ENCODE assay signal across 25 cellular contexts in genomic region chr4:93407493-93408275, GRCh38.
DNase-seq lines count a peak whose midpoint lies in the region; ATAC-seq, FAIRE-seq and TF ChIP-seq lines count a peak whose summit lies in the region.
"Had no signal": no experiment of that assay in that cellular context is flagged by ENCODE, and none has a peak within 500 bp of the region (broad histone marks: within the 10 kb centered on the region; RNA-seq: fewer than 3 reads in every experiment).

No MANE protein-coding gene starts in this region.

- no peak overlapping the region for H3K56ac ChIP-seq in H9 (ENCODE audit: insufficient read length, low read depth, low read length)
- H3K56ac ChIP-seq in H1 (replicated peaks; ENCODE audit: insufficient read length, low read depth, low read length), result no peak overlapping the region

- H3K4me3 ChIP-seq in NT2/D1 (ENCODE audit: insufficient read length, low read depth), result no peak overlapping the region
- peak overlapping the region in 1 of 4 experiments; percentile 42; a peak in 2 of 8 replicates for H3K4me3 ChIP-seq in H1 (ENCODE audit: extremely low read depth in 1 of 4, insufficient read depth in 2 of 4, low read depth in 3 of 4, low read length in 4 of 4)
- H3K4me3 ChIP-seq in tibial artery, result no peak overlapping the region
- H3K4me3 ChIP-seq: BLaER1 had no signal

- H3K79me2 ChIP-seq in H9 (ENCODE audit: insufficient read depth, low read length) (no peaks in the 10 kb centered on the region), H1 (ENCODE audit: control insufficient read depth in 1 of 2, insufficient read depth in 2 of 2, low read length in 2 of 2) (no peaks in the 10 kb centered on the region)

- FAIRE-seq in H1 (lab: Jason Lieb, UNC), result no peak
- FAIRE-seq: G401.6, GM12891 had no signal

- H3K27me3 ChIP-seq in H9 (ENCODE audit: insufficient read depth, low read length) (0 out of 2 replicates have a peak, but pooled peaks cover 3% of the 10 kb centered on the region), NT2/D1 (ENCODE audit: insufficient read depth, insufficient read length) (no peaks in the 10 kb centered on the region), H1 (replicated peaks in 1 of 4; ENCODE audit: control insufficient read depth in 3 of 4, extremely low read depth in 1 of 4, insufficient read depth in 3 of 4, low read length in 3 of 4) (peaks cover 0 to 4% (median 0%) of the 10 kb centered on the region in 4 experiments; a peak in 1 of 7 replicates), tibial artery (no peaks in the 10 kb centered on the region)
- H3K27me3 ChIP-seq in CD4-positive, alpha-beta T cell (ENCODE audit: control insufficient read depth, insufficient read depth, low read length), result no peaks in the 10 kb centered on the region
- H3K27me3 ChIP-seq: BLaER1 had no signal

- no CpG with 5 or more reads among the region's 8 CpGs for WGBS in H9 (ENCODE audit: extremely low coverage, insufficient read length, low lambda C conversion rate)
- 11 to 50% methylated on average over 1 to 8 of the region's 8 CpGs for WGBS in H1 (ENCODE audit: extremely low coverage in 1 of 2, insufficient coverage in 1 of 2, insufficient read length in 1 of 2, insufficient replicate concordance in 2 of 2, low coverage in 1 of 2, low lambda C conversion rate in 2 of 2, missing lambda C conversion rate in 1 of 2), 2 experiments

- H3K36me3 ChIP-seq in NT2/D1 (ENCODE audit: insufficient read depth, insufficient read length, low read length) (no peaks in the 10 kb centered on the region), H1 (ENCODE audit: control insufficient read depth in 2 of 4, insufficient read depth in 4 of 4, low read length in 3 of 4) (no peaks in the 10 kb centered on the region), tibial artery (no peaks in the 10 kb centered on the region)
- H3K36me3 ChIP-seq: BLaER1 had no signal

- no peak overlapping the region; a peak in 1 of 7 replicates for H3K27ac Mint-ChIP-seq in H9
- H3K27ac Mint-ChIP-seq in CD4-positive, alpha-beta T cell, result no peak overlapping the region
- H3K27ac Mint-ChIP-seq: CD14-positive monocyte; CD8-positive, alpha-beta T cell had no signal

- no peak overlapping the region for H2BK5ac ChIP-seq in H9 (ENCODE audit: insufficient read length, low read length)
- no peak overlapping the region for H2BK5ac ChIP-seq in H1 (ENCODE audit: low read depth, low read length)

- no peak overlapping the region for H2AK5ac ChIP-seq in H9 (ENCODE audit: insufficient read length, low read length)
- no peak overlapping the region for H2AK5ac ChIP-seq in H1 (ENCODE audit: low read depth, low read length)

- DNase-seq in ELF-1 (ENCODE audit: low read depth, low spot score), result peak; percentile 1
- DNase-seq in H9, result no peak
- peak; percentile 28 for DNase-seq in NT2/D1 (ENCODE audit: low read depth, low spot score)
- no peak for DNase-seq in H1 (ENCODE audit: low read depth in 1 of 2, low spot score in 2 of 2)
- DNase-seq in CD4-positive, alpha-beta T cell, result no peak
- no peak for DNase-seq in NCI-H2171 treated with DMSO at 0.1 percent for 48 hours (lab: John Stamatoyannopoulos, UW)
- DNase-seq in tibial artery, result no peak
- DNase-seq: 8988T; CD8-positive, alpha-beta T cell; COR-L47; DMS 273 treated with DMSO at 0.1 percent for 48 hours; DMS53; DND-41; EL; GOT3; HCEC 1CT; IMR-90; Karpas-422; KBM-7 had no signal

- H3K9me3 ChIP-seq in H9 (ENCODE audit: control insufficient read depth, low read depth, low read length) (no peaks in the 10 kb centered on the region), NT2/D1 (ENCODE audit: insufficient read depth, low read length) (no peaks in the 10 kb centered on the region), H1 (ENCODE audit: insufficient read depth in 2 of 2, low read depth in 1 of 2, low read length in 1 of 2) (no peaks in the 10 kb centered on the region), tibial artery (no peaks in the 10 kb centered on the region)
- H3K9me3 ChIP-seq in CD4-positive, alpha-beta T cell (ENCODE audit: control insufficient read depth, low read length), result no peaks in the 10 kb centered on the region
- H3K9me3 ChIP-seq: BLaER1 had no signal

- no peak overlapping the region for H2BK20ac ChIP-seq in H9 (ENCODE audit: low read depth, low read length, poor library complexity, severe bottlenecking)
- H2BK20ac ChIP-seq in H1 (ENCODE audit: low read length), result no peak overlapping the region

- no peak overlapping the region for H2BK15ac ChIP-seq in H9 (ENCODE audit: low read depth, low read length)
- no peak overlapping the region for H2BK15ac ChIP-seq in H1 (ENCODE audit: low read length)

- H4K20me1 ChIP-seq in H9 (ENCODE audit: control insufficient read depth, insufficient read depth, insufficient read length) (no peaks in the 10 kb centered on the region), H1 (replicated peaks in 1 of 2; ENCODE audit: control insufficient read depth in 1 of 2, insufficient read depth in 2 of 2, low read length in 2 of 2) (peaks cover 0 to 1% of the 10 kb centered on the region in 2 experiments)
- H4K20me1 ChIP-seq: BLaER1 had no signal

- no peak overlapping the region for H3K9ac ChIP-seq in H9 (ENCODE audit: extremely low read depth, insufficient read length, low read length)
- H3K9ac ChIP-seq in NT2/D1 (ENCODE audit: insufficient read length, low read depth), result no peak overlapping the region
- no peak overlapping the region for H3K9ac ChIP-seq in H1 (replicated peaks in 1 of 4; ENCODE audit: extremely low read depth in 1 of 4, low read depth in 3 of 4, low read length in 3 of 4)
- H3K9ac ChIP-seq: BLaER1 had no signal

- H2BK12ac ChIP-seq in H9 (ENCODE audit: insufficient read length, low read depth, low read length), result no peak overlapping the region
- H2BK12ac ChIP-seq in H1 (ENCODE audit: low read depth, low read length), result no peak overlapping the region

- H3K23ac ChIP-seq in H9 (ENCODE audit: insufficient read length, low read depth, low read length) (no peak overlapping the region), H1 (ENCODE audit: insufficient read length) (no peak overlapping the region)

- H2BK120ac ChIP-seq in H9 (ENCODE audit: low read depth, low read length, poor library complexity, severe bottlenecking) (no peak overlapping the region), H1 (replicated peaks; ENCODE audit: low read depth, low read length) (no peak overlapping the region)

- H3K4ac ChIP-seq in H9 (ENCODE audit: low read depth, low read length) (no peak overlapping the region), H1 (replicated peaks; ENCODE audit: insufficient read length, low read depth, low read length) (no peak overlapping the region)

- no peak for ATAC-seq in HG03045 (IDR thresholded peaks at IDR 0.05; ENCODE audit: unreplicated experiment)
- no peak for ATAC-seq in CD4-positive, alpha-beta T cell (ENCODE audit: poor library complexity)
- ATAC-seq: CD8-positive, alpha-beta T cell had no signal

- TF ChIP-seq RAD21 in H1 (IDR thresholded peaks at IDR 0.05 in 1 of 2, conservative IDR thresholded peaks at IDR 0.05 in 1 of 2; ENCODE audit: low read depth in 2 of 2, low read length in 2 of 2), result no peak

- H3K36me3 Mint-ChIP-seq in H9 (ENCODE audit: insufficient read depth in 1 of 3, low read depth in 3 of 3), result no peaks in the 10 kb centered on the region
- H3K36me3 Mint-ChIP-seq in CD4-positive, alpha-beta T cell (ENCODE audit: low read depth), result no peaks in the 10 kb centered on the region
- H3K36me3 Mint-ChIP-seq: CD14-positive monocyte; CD8-positive, alpha-beta T cell had no signal

- intact Hi-C loops in CD4-positive, alpha-beta T cell (cut with DNase I, micrococcal nuclease), result no loop called here
- intact Hi-C loops in tibial artery (cut with DNase I; ENCODE audit: low total_unique reads), result no loop called here

- H3K23me2 ChIP-seq in H9 (ENCODE audit: insufficient read length, low read depth, low read length, poor library complexity, severe bottlenecking) (no peaks in the 10 kb centered on the region), H1 (ENCODE audit: low read depth, low read length) (no peaks in the 10 kb centered on the region)

- TF ChIP-seq CTCF in H9 (conservative IDR thresholded peaks at IDR 0.05) (no peak), H1 (IDR thresholded peaks at IDR 0.05; ENCODE audit: control extremely low read depth in 1 of 3, insufficient read depth in 1 of 3, low read depth in 1 of 3, low read length in 3 of 3) (no peak), tibial artery (IDR thresholded peaks at IDR 0.05) (no peak)
- no peak for TF ChIP-seq CTCF in CD4-positive, alpha-beta T cell (IDR thresholded peaks at IDR 0.05)

- H3K4me1 ChIP-seq in H9 (ENCODE audit: insufficient read depth, low read length) (no peaks in the 10 kb centered on the region; the same call in 1 of the 2 replicates), NT2/D1 (ENCODE audit: insufficient read depth, insufficient read length) (no peaks in the 10 kb centered on the region), H1 (replicated peaks in 1 of 4; ENCODE audit: control insufficient read depth in 3 of 4, insufficient read depth in 4 of 4, low read length in 3 of 4) (peaks cover 1 to 11% (median 3%) of the 10 kb centered on the region in 4 experiments; a peak in 5 of 7 replicates), tibial artery (no peaks in the 10 kb centered on the region)
- H3K4me1 ChIP-seq: BLaER1 had no signal

- POLR2A ChIA-PET in H1 (lab: Charles Lee; ENCODE audit: partially characterized antibody), result no interaction called here
- POLR2A ChIA-PET in CD4-positive, alpha-beta T cell (lab: Charles Lee), result no interaction called here

- no peaks in the 10 kb centered on the region for H3K79me1 ChIP-seq in H9 (ENCODE audit: insufficient read depth, low read depth, low read length, poor library complexity, severe bottlenecking)
- no peaks in the 10 kb centered on the region for H3K79me1 ChIP-seq in H1 (ENCODE audit: low read depth, low read length)

- H3K9me3 Mint-ChIP-seq in H9, result no peaks in the 10 kb centered on the region
- no peaks in the 10 kb centered on the region for H3K9me3 Mint-ChIP-seq in CD4-positive, alpha-beta T cell

- H4K5ac ChIP-seq in H9 (ENCODE audit: insufficient read length, low read depth, low read length) (no peak overlapping the region), H1 (ENCODE audit: insufficient read length, low read depth, low read length) (no peak overlapping the region)

- peak overlapping the region; percentile 42 for H3K4me2 ChIP-seq in H9 (ENCODE audit: insufficient read depth, insufficient read length, low read length)
- peak overlapping the region; percentile 13 to 50; a peak in 3 of 4 replicates for H3K4me2 ChIP-seq in H1 (ENCODE audit: insufficient read depth in 1 of 2, low read depth in 2 of 2, low read length in 2 of 2)
- H3K4me2 ChIP-seq: BLaER1 had no signal

- CTCF ChIA-PET in H1 (lab: Charles Lee; ENCODE audit: partially characterized antibody), result no interaction called here
- CTCF ChIA-PET in CD4-positive, alpha-beta T cell (lab: Charles Lee), result no interaction called here

- H4K91ac ChIP-seq in H9 (ENCODE audit: insufficient read length, low read depth, low read length) (no peak overlapping the region), H1 (replicated peaks; ENCODE audit: insufficient read length, low read length) (no peak overlapping the region)

- no peak overlapping the region for H2AFZ ChIP-seq in H9 (ENCODE audit: low read length)
- no peak overlapping the region for H2AFZ ChIP-seq in H1 (ENCODE audit: low read length)

- no peak overlapping the region for H3T11ph ChIP-seq in H9 (ENCODE audit: low read length)

- H3K27me3 Mint-ChIP-seq in H9 (ENCODE audit: low read depth), result peaks cover 64% of the 10 kb centered on the region
- H3K27me3 Mint-ChIP-seq in CD4-positive, alpha-beta T cell, result no peaks in the 10 kb centered on the region

- TF ChIP-seq POLR2A in H1 (IDR thresholded peaks at IDR 0.05; ENCODE audit: control extremely low read depth in 1 of 2, low read depth in 2 of 2, low read length in 2 of 2), result no peak

- no peak overlapping the region for H3K14ac ChIP-seq in H9 (ENCODE audit: insufficient read depth, low read length)
- H3K14ac ChIP-seq in H1 (ENCODE audit: insufficient read length), result no peak overlapping the region

- peak overlapping the region; percentile 9 to 65; a peak in 4 of 5 replicates for H3K4me3 Mint-ChIP-seq in H9
- no peak overlapping the region for H3K4me3 Mint-ChIP-seq in CD4-positive, alpha-beta T cell
- H3K4me3 Mint-ChIP-seq: CD14-positive monocyte; CD8-positive, alpha-beta T cell had no signal

- no peak for TF ChIP-seq EP300 in H1 (IDR thresholded peaks at IDR 0.05; ENCODE audit: borderline replicate concordance in 1 of 2, low read depth in 2 of 2, low read length in 2 of 2)

- H3K18ac ChIP-seq in H9 (ENCODE audit: insufficient read length, low read depth, low read length) (no peak overlapping the region), H1 (ENCODE audit: extremely low read depth, low read length) (no peak overlapping the region)

- no peak overlapping the region for H3K27ac ChIP-seq in H9 (ENCODE audit: insufficient read length, low read depth, low read length)
- no peak overlapping the region for H3K27ac ChIP-seq in H1 (ENCODE audit: low read depth, low read length)
- H3K27ac ChIP-seq in CD4-positive, alpha-beta T cell (ENCODE audit: low read depth, low read length), result no peak overlapping the region
- H3K27ac ChIP-seq in tibial artery, result no peak overlapping the region
- H3K27ac ChIP-seq: BLaER1, HL-60 had no signal

- H3K4me1 Mint-ChIP-seq in H9, result peaks cover 29 to 34% of the 10 kb centered on the region in 2 experiments
- no peaks in the 10 kb centered on the region for H3K4me1 Mint-ChIP-seq in CD4-positive, alpha-beta T cell (ENCODE audit: low read depth)
- H3K4me1 Mint-ChIP-seq: CD14-positive monocyte had no signal

- no peak overlapping the region for H4K8ac ChIP-seq in H9 (replicated peaks; ENCODE audit: insufficient read length, low read depth, low read length)
- no peak overlapping the region for H4K8ac ChIP-seq in H1 (ENCODE audit: extremely low read depth, insufficient read depth, low read length)

Comparison
In these comparisons a context has a peak if more than half of its experiments do, and no peak if none do; other contexts are left out.
1. DNase-seq: peak in ELF-1 (single experiment) and NT2/D1 (single experiment); none in H9 (single experiment), H1 (0 of 2), CD4-positive, alpha-beta T cell (0 of 10), NCI-H2171 treated with DMSO at 0.1 percent for 48 hours (single experiment) and tibial artery (0 of 2).